ENCODE assay signal across 8 cellular contexts in the genomic region with DNA sequence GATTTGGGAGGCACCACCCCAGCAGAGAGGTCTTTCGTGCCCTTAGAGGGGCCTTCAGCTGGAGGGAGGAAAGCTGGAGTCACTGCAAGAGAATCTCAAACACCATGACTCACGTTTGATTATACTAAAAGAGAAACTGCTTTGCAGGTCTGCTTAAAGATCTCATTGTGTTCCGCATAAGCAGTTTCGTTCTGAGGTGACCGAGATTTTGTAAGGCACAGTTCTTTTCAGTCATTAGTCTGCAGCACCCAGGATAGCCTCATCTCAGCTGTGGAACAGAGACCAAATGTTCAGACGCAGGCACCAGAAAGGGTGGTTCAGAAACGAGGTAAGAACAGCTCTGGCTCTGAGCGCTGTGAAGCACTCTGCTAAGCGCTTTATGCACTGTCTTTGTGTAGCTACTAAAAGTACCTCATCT.
DNase-seq lines count a peak whose midpoint lies in the region; ATAC-seq and TF ChIP-seq lines count a peak whose summit lies in the region.

No MANE protein-coding gene starts in this region.

- H3K36me3 ChIP-seq in left lung (no peaks in the 10 kb centered on the region), psoas muscle (ENCODE audit: insufficient read depth in 1 of 2, low read depth in 1 of 2) (no peaks in the 10 kb centered on the region)

- H3K27ac ChIP-seq in left lung, result peak overlapping the region in 1 of 2 donors; percentile 19
- H3K27ac ChIP-seq in psoas muscle, result no peak overlapping the region

- H3K27me3 ChIP-seq in left lung (no peaks in the 10 kb centered on the region), psoas muscle (ENCODE audit: insufficient read depth in 3 of 3, low read length in 2 of 3) (peaks cover 0 to 14% (median 0%) of the 10 kb centered on the region in 3 donors)

- no peak overlapping the region for H3K4me3 ChIP-seq in AG10803 (ENCODE audit: low read length)
- no peak overlapping the region for H3K4me3 ChIP-seq in left lung
- H3K4me3 ChIP-seq in psoas muscle, result no peak overlapping the region

- intact Hi-C loops in left lung (cut with DNase I), result no loop called here
- intact Hi-C loops in psoas muscle (cut with DNase I), result no loop called here

- WGBS in psoas muscle, 3 donors, result 77 to 85% (median 80%) methylated on average over 9 of the region's 9 CpGs

- no peaks in the 10 kb centered on the region for H3K9me3 ChIP-seq in left lung
- no peaks in the 10 kb centered on the region for H3K9me3 ChIP-seq in psoas muscle

- ATAC-seq in GM19023 (IDR thresholded peaks at IDR 0.05; ENCODE audit: unreplicated experiment), result peak; percentile 98
- ATAC-seq in HG03064 (IDR thresholded peaks at IDR 0.05; ENCODE audit: low read depth, unreplicated experiment), result peak; percentile 99
- peak; percentile 86 for ATAC-seq in left lung
- ATAC-seq in psoas muscle, result no peak

- H3K9me3 Mint-ChIP-seq in T-helper 2 cell treated with Interferon-gamma antibody and Interleukin-4, amounts not matched to agents 5 μg/mL and 100 μg/mL, for 36 hours, result peaks cover 4% of the 10 kb centered on the region

- H3K4me1 ChIP-seq in left lung, result no peaks in the 10 kb centered on the region
- no peaks in the 10 kb centered on the region for H3K4me1 ChIP-seq in psoas muscle

- H3K27ac Mint-ChIP-seq in T-helper 2 cell treated with Interferon-gamma antibody and Interleukin-4, amounts not matched to agents 5 μg/mL and 100 μg/mL, for 36 hours, result peak overlapping the region; percentile 24

- TF ChIP-seq CTCF in AG10803 (conservative IDR thresholded peaks at IDR 0.05; ENCODE audit: low read length) (no peak), left lung (IDR thresholded peaks at IDR 0.05) (no peak), psoas muscle (IDR thresholded peaks at IDR 0.05) (no peak)

- DNase-seq in AG10803 (ENCODE audit: low read depth) (peak; percentile 18), left lung (no peak), psoas muscle (no peak), SHP77 (lab: John Stamatoyannopoulos, UW) (no peak), KG1 (lab: John Stamatoyannopoulos, UW) (no peak)
- DNase-seq in T-helper 2 cell treated with Interferon-gamma antibody and Interleukin-4, amounts not matched to agents 5 μg/mL and 100 μg/mL, for 36 hours (ENCODE audit: low spot score), result peak; percentile 61

- H3K36me3 Mint-ChIP-seq in T-helper 2 cell treated with Interferon-gamma antibody and Interleukin-4, amounts not matched to agents 5 μg/mL and 100 μg/mL, for 36 hours (ENCODE audit: low read depth), result no peaks in the 10 kb centered on the region

- H3K4me1 Mint-ChIP-seq in T-helper 2 cell treated with Interferon-gamma antibody and Interleukin-4, amounts not matched to agents 5 μg/mL and 100 μg/mL, for 36 hours (ENCODE audit: low read depth), result peaks cover 9% of the 10 kb centered on the region

- H3K27me3 Mint-ChIP-seq in T-helper 2 cell treated with Interferon-gamma antibody and Interleukin-4, amounts not matched to agents 5 μg/mL and 100 μg/mL, for 36 hours (ENCODE audit: low read depth), result peaks cover 2% of the 10 kb centered on the region

- H3K4me3 Mint-ChIP-seq in T-helper 2 cell treated with Interferon-gamma antibody and Interleukin-4, amounts not matched to agents 5 μg/mL and 100 μg/mL, for 36 hours, result peak overlapping the region; percentile 13

Comparison
In these comparisons a context has a peak if more than half of its experiments do, and no peak if none do; other contexts are left out.
1. DNase-seq: peak in AG10803 (single experiment) and T-helper 2 cell treated with Interferon-gamma antibody and Interleukin-4, amounts not matched to agents 5 μg/mL and 100 μg/mL, for 36 hours (single experiment); none in left lung (0 of 2), psoas muscle (0 of 2), SHP77 (0 of 2) and KG1 (single experiment).
2. ATAC-seq: peak in GM19023 (single experiment), HG03064 (single experiment) and left lung (single experiment); none in psoas muscle (0 of 4).